9 cellular contexts compared by ENCODE assay signal in the genomic region with DNA sequence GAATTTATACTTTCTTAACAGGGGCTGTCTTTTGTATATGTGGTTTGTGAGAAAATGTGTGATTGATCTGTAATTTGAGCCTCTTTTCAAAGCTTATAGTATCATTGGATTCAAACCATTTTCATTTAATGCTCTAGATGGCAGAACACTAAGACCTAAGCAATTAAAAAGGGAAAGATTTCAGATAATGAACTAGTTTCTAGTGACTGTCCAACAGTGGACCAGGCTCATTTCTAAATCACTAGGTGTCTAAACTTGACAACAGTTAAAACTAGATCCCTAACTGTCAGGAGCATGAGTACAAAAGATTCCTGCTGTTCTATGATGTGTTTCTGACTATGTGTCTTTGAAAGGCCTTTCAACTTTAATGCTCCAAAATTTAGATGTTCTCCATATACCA. TPM values are rescaled to one million over a fixed set of nuclear protein-coding genes. Genes with fewer than 3 reads are reported as not detected.
DNase-seq lines count a peak whose midpoint lies in the region; ATAC-seq and TF ChIP-seq lines count a peak whose summit lies in the region.
"Had no signal": no experiment of that assay in that cellular context is flagged by ENCODE, and none has a peak within 500 bp of the region (broad histone marks: within the 10 kb centered on the region; RNA-seq: fewer than 3 reads in every experiment).

No MANE protein-coding gene starts in this region.

- no peak overlapping the region for H3K23ac ChIP-seq in H9 (ENCODE audit: insufficient read length, low read depth, low read length)

- no peak overlapping the region for H4K5ac ChIP-seq in H9 (ENCODE audit: insufficient read length, low read depth, low read length)

- H2AFZ ChIP-seq in fibroblast of lung (ENCODE audit: low read length), result no peak overlapping the region
- H2AFZ ChIP-seq in H9 (ENCODE audit: low read length), result no peak overlapping the region

- DNase-seq in T-helper 2 cell treated with Interferon-gamma antibody and Interleukin-4, amounts not matched to agents 5 μg/mL and 100 μg/mL, for 36 hours (ENCODE audit: low spot score), result no peak
- DNase-seq in T-helper 2 cell (no peak), Peyer's patch (no peak), fibroblast of lung (ENCODE audit: low read depth in 2 of 2) (no peak), H9 (no peak)
- DNase-seq in stimulated activated naive CD8-positive, alpha-beta T cell treated with anti-CD3 and anti-CD28 coated beads, Interleukin-15, amount 100 ng/mL, for 72 hours, result no peak
- DNase-seq in activated effector memory CD4-positive, alpha-beta T cell treated with Interleukin-2 at 50 U/mL for 16 hours, result no peak

- no peak overlapping the region for H2AK5ac ChIP-seq in H9 (ENCODE audit: insufficient read length, low read length)

- no peak overlapping the region for H3K56ac ChIP-seq in H9 (ENCODE audit: insufficient read length, low read depth, low read length)

- H3K36me3 ChIP-seq in Peyer's patch (no peaks in the 10 kb centered on the region), fibroblast of lung (ENCODE audit: control insufficient read depth, insufficient read depth, low read length) (no peaks in the 10 kb centered on the region)
- H3K36me3 ChIP-seq: pancreas had no signal

- no peaks in the 10 kb centered on the region for H3K23me2 ChIP-seq in H9 (ENCODE audit: insufficient read length, low read depth, low read length, poor library complexity, severe bottlenecking)

- H3T11ph ChIP-seq in H9 (ENCODE audit: low read length), result no peak overlapping the region

- H3K79me2 ChIP-seq in fibroblast of lung (ENCODE audit: control insufficient read depth, insufficient read depth, low read length) (no peaks in the 10 kb centered on the region), H9 (ENCODE audit: insufficient read depth, low read length) (no peaks in the 10 kb centered on the region)

- H2BK15ac ChIP-seq in H9 (ENCODE audit: low read depth, low read length), result no peak overlapping the region

- TF ChIP-seq CTCF in Peyer's patch (IDR thresholded peaks at IDR 0.05) (no peak), fibroblast of lung (conservative IDR thresholded peaks at IDR 0.05 in 1 of 2, IDR thresholded peaks at IDR 0.05 in 1 of 2; ENCODE audit: low read depth in 1 of 2, low read length in 2 of 2) (no peak), H9 (conservative IDR thresholded peaks at IDR 0.05) (no peak)

- no peaks in the 10 kb centered on the region for H4K20me1 ChIP-seq in fibroblast of lung (ENCODE audit: control insufficient read depth, extremely low read depth, insufficient read depth, low read length)
- H4K20me1 ChIP-seq in H9 (ENCODE audit: control insufficient read depth, insufficient read depth, insufficient read length), result no peaks in the 10 kb centered on the region

- H3K27me3 ChIP-seq in Peyer's patch, result no peaks in the 10 kb centered on the region
- H3K27me3 ChIP-seq in fibroblast of lung (ENCODE audit: control insufficient read depth, insufficient read depth, low read length), result no peaks in the 10 kb centered on the region
- no peaks in the 10 kb centered on the region for H3K27me3 ChIP-seq in H9 (ENCODE audit: insufficient read depth, low read length)
- H3K27me3 ChIP-seq: pancreas had no signal

- no peak for ATAC-seq in stimulated activated naive CD8-positive, alpha-beta T cell treated with anti-CD3 and anti-CD28 coated beads, Interleukin-15, amount 100 ng/mL, for 72 hours
- no peak for ATAC-seq in GM18868 (IDR thresholded peaks at IDR 0.05; ENCODE audit: unreplicated experiment)

- H3K27ac ChIP-seq in Peyer's patch (peak overlapping the region; percentile 52 to 78 (median 61)), fibroblast of lung (ENCODE audit: insufficient read depth, low read length) (no peak overlapping the region), H9 (ENCODE audit: insufficient read length, low read depth, low read length) (no peak overlapping the region)

- no peak overlapping the region for H4K91ac ChIP-seq in H9 (ENCODE audit: insufficient read length, low read depth, low read length)

- no peak for TF ChIP-seq POLR2A in Peyer's patch (IDR thresholded peaks at IDR 0.05)

- H3K79me1 ChIP-seq in H9 (ENCODE audit: insufficient read depth, low read depth, low read length, poor library complexity, severe bottlenecking), result no peaks in the 10 kb centered on the region

- no peak overlapping the region for H3K18ac ChIP-seq in H9 (ENCODE audit: insufficient read length, low read depth, low read length)

- peak overlapping the region; percentile 92 for H3K27ac Mint-ChIP-seq in T-helper 2 cell treated with Interferon-gamma antibody and Interleukin-4, amounts not matched to agents 5 μg/mL and 100 μg/mL, for 36 hours
- H3K27ac Mint-ChIP-seq in stimulated activated naive CD8-positive, alpha-beta T cell treated with anti-CD3 and anti-CD28 coated beads, Interleukin-15, amount 100 ng/mL, for 72 hours, result peak overlapping the region; percentile 94 to 98
- H3K27ac Mint-ChIP-seq in H9, result no peak overlapping the region

- no peak overlapping the region for H3K14ac ChIP-seq in H9 (ENCODE audit: insufficient read depth, low read length)

- H3K4me3 Mint-ChIP-seq in T-helper 2 cell treated with Interferon-gamma antibody and Interleukin-4, amounts not matched to agents 5 μg/mL and 100 μg/mL, for 36 hours, result peak overlapping the region; percentile 78
- H3K4me3 Mint-ChIP-seq in stimulated activated naive CD8-positive, alpha-beta T cell treated with anti-CD3 and anti-CD28 coated beads, Interleukin-15, amount 100 ng/mL, for 72 hours, result peak overlapping the region; percentile 81 to 93
- no peak overlapping the region for H3K4me3 Mint-ChIP-seq in H9

- H3K4me1 ChIP-seq in Peyer's patch (peaks cover 0 to 18% (median 12%) of the 10 kb centered on the region in 4 donors), fibroblast of lung (ENCODE audit: control insufficient read depth, extremely low read depth, insufficient read depth, low read length) (no peaks in the 10 kb centered on the region), H9 (ENCODE audit: insufficient read depth, low read length) (no peaks in the 10 kb centered on the region)
- H3K4me1 ChIP-seq: pancreas had no signal

- H3K9ac ChIP-seq in fibroblast of lung (ENCODE audit: insufficient read depth, low read length) (no peak overlapping the region), H9 (ENCODE audit: extremely low read depth, insufficient read length, low read length) (no peak overlapping the region)

- no peak overlapping the region for H2BK12ac ChIP-seq in H9 (ENCODE audit: insufficient read length, low read depth, low read length)

- H3K4me3 ChIP-seq in Peyer's patch (peak overlapping the region in 1 of 4 donors; percentile 8), fibroblast of lung (replicated peaks in 1 of 4; ENCODE audit: control extremely low read depth in 1 of 4, insufficient read depth in 1 of 4, low read depth in 3 of 4, low read length in 4 of 4) (peak overlapping the region in 1 of 4 experiments; percentile 17)
- H3K4me3 ChIP-seq: pancreas had no signal

- H3K36me3 Mint-ChIP-seq in T-helper 2 cell treated with Interferon-gamma antibody and Interleukin-4, amounts not matched to agents 5 μg/mL and 100 μg/mL, for 36 hours (ENCODE audit: low read depth), result peaks cover 21% of the 10 kb centered on the region
- H3K36me3 Mint-ChIP-seq in H9 (ENCODE audit: insufficient read depth in 1 of 3, low read depth in 3 of 3), result no peaks in the 10 kb centered on the region

- H3K4me2 ChIP-seq in fibroblast of lung (ENCODE audit: extremely low read depth, insufficient read depth, low read length) (peak overlapping the region; percentile 18), H9 (ENCODE audit: insufficient read depth, insufficient read length, low read length) (no peak overlapping the region)

- no peak overlapping the region for H2BK20ac ChIP-seq in H9 (ENCODE audit: low read depth, low read length, poor library complexity, severe bottlenecking)

- peaks cover 60% of the 10 kb centered on the region for H3K4me1 Mint-ChIP-seq in T-helper 2 cell treated with Interferon-gamma antibody and Interleukin-4, amounts not matched to agents 5 μg/mL and 100 μg/mL, for 36 hours (ENCODE audit: low read depth)
- peaks cover 77% of the 10 kb centered on the region for H3K4me1 Mint-ChIP-seq in stimulated activated naive CD8-positive, alpha-beta T cell treated with anti-CD3 and anti-CD28 coated beads, Interleukin-15, amount 100 ng/mL, for 72 hours
- H3K4me1 Mint-ChIP-seq in H9, result peaks cover 7 to 9% of the 10 kb centered on the region in 2 experiments

- no peak overlapping the region for H2BK120ac ChIP-seq in H9 (ENCODE audit: low read depth, low read length, poor library complexity, severe bottlenecking)

- H3K9me3 ChIP-seq in Peyer's patch (no peaks in the 10 kb centered on the region), fibroblast of lung (ENCODE audit: control insufficient read depth, insufficient read depth, low read depth, low read length) (no peaks in the 10 kb centered on the region), H9 (ENCODE audit: control insufficient read depth, low read depth, low read length) (no peaks in the 10 kb centered on the region)
- H3K9me3 ChIP-seq: pancreas had no signal

- H3K4ac ChIP-seq in H9 (ENCODE audit: low read depth, low read length), result no peak overlapping the region

- H2BK5ac ChIP-seq in H9 (ENCODE audit: insufficient read length, low read length), result no peak overlapping the region

- no peak overlapping the region for H4K8ac ChIP-seq in H9 (replicated peaks; ENCODE audit: insufficient read length, low read depth, low read length)

- no peaks in the 10 kb centered on the region for H3K27me3 Mint-ChIP-seq in T-helper 2 cell treated with Interferon-gamma antibody and Interleukin-4, amounts not matched to agents 5 μg/mL and 100 μg/mL, for 36 hours (ENCODE audit: low read depth)
- H3K27me3 Mint-ChIP-seq in stimulated activated naive CD8-positive, alpha-beta T cell treated with anti-CD3 and anti-CD28 coated beads, Interleukin-15, amount 100 ng/mL, for 72 hours, result no peaks in the 10 kb centered on the region
- H3K27me3 Mint-ChIP-seq in H9 (ENCODE audit: low read depth), result no peaks in the 10 kb centered on the region; the same call in 1 of the 2 replicates

- H3K9me3 Mint-ChIP-seq in T-helper 2 cell treated with Interferon-gamma antibody and Interleukin-4, amounts not matched to agents 5 μg/mL and 100 μg/mL, for 36 hours, result peaks cover 4% of the 10 kb centered on the region
- no peaks in the 10 kb centered on the region for H3K9me3 Mint-ChIP-seq in stimulated activated naive CD8-positive, alpha-beta T cell treated with anti-CD3 and anti-CD28 coated beads, Interleukin-15, amount 100 ng/mL, for 72 hours
- peaks cover 0 to 2% of the 10 kb centered on the region in 2 experiments; a peak in 1 of 5 replicates for H3K9me3 Mint-ChIP-seq in H9

RNA-seq across cellular contexts. Expression of gene ANKRD44, which starts 54.6 kb away (rescaled TPM):
- 100 to 1,000 TPM in 1 of 4 donors, 10 to 100 TPM in 3; 24.8 to 215 (median 32.0) TPM for total RNA-seq in Peyer's patch
- total RNA-seq in fibroblast of lung, result 4.9 and 7.6 TPM in 2 replicates
- 9.1 and 9.7 TPM in 2 replicates for polyA plus RNA-seq in fibroblast of lung
- 5.0 and 5.2 TPM in 2 replicates for polyA plus RNA-seq in fibroblast of lung (2012)
- 5.4 and 21.7 TPM in 2 replicates for polyA minus RNA-seq in fibroblast of lung (ENCODE audit: low replicate concordance)
- 1.8 and 1.9 TPM in 2 replicates for total RNA-seq in H9 (2021)

Comparison
In these comparisons a context has a peak if more than half of its experiments do, and no peak if none do; other contexts are left out.
1. H3K27ac Mint-ChIP-seq: peak in T-helper 2 cell treated with Interferon-gamma antibody and Interleukin-4, amounts not matched to agents 5 μg/mL and 100 μg/mL, for 36 hours (single experiment) and stimulated activated naive CD8-positive, alpha-beta T cell treated with anti-CD3 and anti-CD28 coated beads, Interleukin-15, amount 100 ng/mL, for 72 hours (2 of 2); none in H9 (0 of 3).
2. H3K4me3 Mint-ChIP-seq: peak in T-helper 2 cell treated with Interferon-gamma antibody and Interleukin-4, amounts not matched to agents 5 μg/mL and 100 μg/mL, for 36 hours (single experiment) and stimulated activated naive CD8-positive, alpha-beta T cell treated with anti-CD3 and anti-CD28 coated beads, Interleukin-15, amount 100 ng/mL, for 72 hours (2 of 2); none in H9 (0 of 2).
3. H3K27ac ChIP-seq: peak in Peyer's patch (4 of 4); none in fibroblast of lung (single experiment) and H9 (single experiment).